Comparison of ENCODE assay signal across 8 cellular contexts in genomic region chr12:56221233-56221756, GRCh38. TPM values are rescaled to one million over a fixed set of nuclear protein-coding genes. Genes with fewer than 3 reads are reported as not detected.
DNase-seq lines count a peak whose midpoint lies in the region; ATAC-seq and TF ChIP-seq lines count a peak whose summit lies in the region.

No MANE protein-coding gene starts in this region.

- H3K27ac Mint-ChIP-seq in CD14-positive monocyte = peak overlapping the region; percentile 98 to 100 (median 99)
- peak overlapping the region; percentile 99 for H3K27ac Mint-ChIP-seq in nephron progenitor cell

- TF ChIP-seq CTCF in CD14-positive monocyte (IDR thresholded peaks at IDR 0.05) (no peak), WI38 (IDR thresholded peaks at IDR 0.05; ENCODE audit: low read depth, low read length) (no peak), fibroblast of pulmonary artery (IDR thresholded peaks at IDR 0.05; ENCODE audit: low read length, missing control alignments) (no peak), nephron progenitor cell (IDR thresholded peaks at IDR 0.05) (no peak)

- H3K36me3 Mint-ChIP-seq in CD14-positive monocyte = peaks cover 5 to 19% of the 10 kb centered on the region in 2 donors
- peaks cover 19% of the 10 kb centered on the region for H3K36me3 Mint-ChIP-seq in nephron progenitor cell (ENCODE audit: low read depth)

- H3K4me3 ChIP-seq in WI38 (ENCODE audit: low read depth, low read length) (peak overlapping the region; percentile 92), fibroblast of pulmonary artery (replicated peaks; ENCODE audit: low read depth, low read length) (peak overlapping the region; percentile 92)

- H3K27me3 Mint-ChIP-seq in CD14-positive monocyte (ENCODE audit: low read depth in 3 of 3) = no peaks in the 10 kb centered on the region
- no peaks in the 10 kb centered on the region for H3K27me3 Mint-ChIP-seq in nephron progenitor cell (ENCODE audit: low read depth, poor library complexity)

- H3K9me3 Mint-ChIP-seq in CD14-positive monocyte (peaks cover 0 to under 1% (median 0%) of the 10 kb centered on the region in 7 donors), nephron progenitor cell (peaks cover 11% of the 10 kb centered on the region)

- peak overlapping the region; percentile 95 to 98 for H3K4me3 Mint-ChIP-seq in CD14-positive monocyte
- H3K4me3 Mint-ChIP-seq in nephron progenitor cell = peak overlapping the region; percentile 96

- H3K4me1 Mint-ChIP-seq in CD14-positive monocyte (peaks cover 46% of the 10 kb centered on the region), nephron progenitor cell (peaks cover 49% of the 10 kb centered on the region)

- intact Hi-C loops in CD14-positive monocyte (cut with micrococcal nuclease) = loop anchor here (5.0 kb wide), 2 partner anchors 34 to 94 kb away; partner anchors contain the start of genes ESYT1 (in 1 of the 2) and SMARCC2 (in 1 of the 2)

- DNase-seq in CD14-positive monocyte (ENCODE audit: low spot score) (no peak), fibroblast of pulmonary artery (ENCODE audit: low read depth) (peak; percentile 85), nephron progenitor cell (peak; percentile 65), SKM-1 treated with dmso at 0.1 percent for 144 hours (lab: John Stamatoyannopoulos, UW; ENCODE audit: unreplicated experiment) (no peak), NAMALWA (ENCODE audit: low spot score) (no peak)

- ATAC-seq in GM19023 (IDR thresholded peaks at IDR 0.05; ENCODE audit: unreplicated experiment) (peak; percentile 33), HG03442 (IDR thresholded peaks at IDR 0.05; ENCODE audit: unreplicated experiment) (peak; percentile 18)

RNA-seq across cellular contexts. Expression of gene RNF41, which starts 0.4 kb away (rescaled TPM):
- 10 to 100 TPM; 35.8 to 45.7 TPM for polyA plus RNA-seq in CD14-positive monocyte

RNA-seq across cellular contexts. Expression of gene NABP2, which starts 2.8 kb away (rescaled TPM):
- polyA plus RNA-seq in CD14-positive monocyte = 1 to 10 TPM; 2.7 to 3.2 TPM

RNA-seq across cellular contexts. Expression of gene SLC39A5, which starts 8.6 kb away (rescaled TPM):
- under 1 TPM in 1 of 2 donors, not detected in 1; 0.21 TPM for polyA plus RNA-seq in CD14-positive monocyte

RNA-seq across cellular contexts. Expression of gene SMARCC2, which starts 32.0 kb away (rescaled TPM):
- polyA plus RNA-seq in CD14-positive monocyte = 10 to 100 TPM; 22.2 to 43.5 TPM

RNA-seq across cellular contexts. Expression of gene ANKRD52, which starts 36.9 kb away (rescaled TPM):
- polyA plus RNA-seq in CD14-positive monocyte = 1 to 10 TPM; 1.5 to 2.4 TPM

Comparison
In these comparisons a context has a peak if more than half of its experiments do, and no peak if none do; other contexts are left out.
1. DNase-seq: peak in fibroblast of pulmonary artery (single experiment) and nephron progenitor cell (single experiment); none in CD14-positive monocyte (single experiment), SKM-1 treated with dmso at 0.1 percent for 144 hours (single experiment) and NAMALWA (single experiment).